ENCODE assay signal across 8 cellular contexts in the genomic region with DNA sequence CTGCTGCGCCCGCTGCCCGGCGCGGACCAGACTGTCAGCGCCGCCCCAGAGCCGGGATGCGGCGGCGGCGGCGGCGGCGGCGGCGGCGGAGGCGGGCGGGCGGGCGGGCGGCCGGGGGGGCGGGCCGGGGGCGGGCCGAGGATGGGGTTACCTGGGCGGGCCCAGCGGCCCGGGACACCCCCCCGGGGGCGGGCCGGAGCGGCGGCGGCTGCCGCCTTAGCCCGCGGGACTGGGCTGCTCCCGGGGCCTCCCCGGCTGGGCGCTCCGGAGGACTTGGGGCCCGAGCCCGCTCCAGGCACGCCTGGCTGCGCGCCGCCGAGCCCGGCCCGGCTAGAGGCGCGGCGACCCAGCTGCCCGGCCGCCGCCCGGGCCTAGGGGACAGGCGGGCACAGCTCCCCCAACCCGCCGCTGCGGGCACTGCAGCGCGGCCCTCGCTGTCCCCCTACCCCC. TPM values are rescaled to one million over a fixed set of nuclear protein-coding genes. Genes with fewer than 3 reads are reported as not detected.
DNase-seq lines count a peak whose midpoint lies in the region; ATAC-seq and TF ChIP-seq lines count a peak whose summit lies in the region.

A gene (minus strand): TSS at position 33 of the 450 bp plus-strand sequence. CDS start 175 bp downstream, outside the sequence.

- no peaks in the 10 kb centered on the region for H3K27me3 ChIP-seq in ascending aorta

- no peaks in the 10 kb centered on the region for H3K36me3 ChIP-seq in ascending aorta

- intact Hi-C loops in ascending aorta (cut with DNase I): no loop called here

- H3K4me3 ChIP-seq in ascending aorta (peak within 1 kb of the TSS; percentile 63 to 73), iPS-18c (ENCODE audit: insufficient read depth, low read depth, low read length) (peak within 1 kb of the TSS; percentile 58), skin epidermis (peak within 1 kb of the TSS; percentile 27 to 58 (median 50))

- peak in 1 of 3 experiments; percentile 18 for TF ChIP-seq CTCF in ascending aorta (IDR thresholded peaks at IDR 0.05)

- DNase-seq in activated CD8-positive, alpha-beta memory T cell treated with anti-CD3 and anti-CD28 coated beads for 24 hours: peak; percentile 63
- no peak for DNase-seq in activated CD8-positive, alpha-beta memory T cell treated with anti-CD3 and anti-CD28 coated beads, Interleukin-2, amount 50 U/mL, for 48 hours
- peak; percentile 19 for DNase-seq in NCI-H2171 treated with DMSO at 0.1 percent for 48 hours (lab: John Stamatoyannopoulos, UW)
- no peak for DNase-seq in ascending aorta (ENCODE audit: low spot score in 2 of 2)

- H3K4me1 ChIP-seq in ascending aorta: peaks cover 5 to 13% of the 10 kb centered on the region in 2 donors

- no peaks in the 10 kb centered on the region for H3K9me3 ChIP-seq in ascending aorta
- H3K9me3 ChIP-seq in iPS-18c (ENCODE audit: control insufficient read depth, insufficient read depth, low read length): no peaks in the 10 kb centered on the region

- H3K27ac ChIP-seq in ascending aorta: no peak within 1 kb of the TSS
- H3K27ac ChIP-seq in skin epidermis: peak within 1 kb of the TSS in 19 of 21 experiments; percentile 5 to 80 (median 63)

- ATAC-seq in HG03442 (IDR thresholded peaks at IDR 0.05; ENCODE audit: unreplicated experiment): no peak
- ATAC-seq in GM19023 (IDR thresholded peaks at IDR 0.05; ENCODE audit: unreplicated experiment): no peak

RNA-seq across cellular contexts. Expression of the gene that starts here (rescaled TPM):
- total RNA-seq in ascending aorta: not detected

Comparison
In these comparisons a context has a peak if more than half of its experiments do, and no peak if none do; other contexts are left out.
1. DNase-seq: peak in activated CD8-positive, alpha-beta memory T cell treated with anti-CD3 and anti-CD28 coated beads for 24 hours (single experiment) and NCI-H2171 treated with DMSO at 0.1 percent for 48 hours (single experiment); none in activated CD8-positive, alpha-beta memory T cell treated with anti-CD3 and anti-CD28 coated beads, Interleukin-2, amount 50 U/mL, for 48 hours (single experiment) and ascending aorta (0 of 2).
2. H3K27ac ChIP-seq: peak in skin epidermis (19 of 21); none in ascending aorta (0 of 2).
3. Peak in every context shown above with its lines, with median percentiles within 50 percentile points of each other: H3K4me3 ChIP-seq.